ENCODE assay signal across 8 cellular contexts in the genomic region with DNA sequence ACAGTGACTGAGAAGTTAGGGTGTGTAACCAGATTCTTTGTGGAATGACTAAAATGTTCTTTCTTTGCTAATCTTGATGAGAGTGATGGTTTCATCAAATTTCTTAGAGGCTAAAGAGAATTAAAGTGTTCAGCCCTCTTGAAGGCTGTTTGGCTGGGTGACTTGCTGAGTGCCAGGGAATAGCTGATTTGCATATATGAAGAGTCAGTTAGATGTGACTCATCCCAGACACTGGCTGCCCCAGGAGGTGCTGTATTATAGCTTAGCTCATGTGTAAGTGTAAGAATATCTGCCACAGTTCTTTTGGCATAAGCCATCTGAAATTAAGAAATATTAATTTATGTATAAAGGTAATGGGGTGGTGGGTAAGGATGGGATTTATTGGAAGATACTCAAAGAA.
DNase-seq lines count a peak whose midpoint lies in the region; ATAC-seq and TF ChIP-seq lines count a peak whose summit lies in the region.
"Had no signal": no experiment of that assay in that cellular context is flagged by ENCODE, and none has a peak within 500 bp of the region (broad histone marks: within the 10 kb centered on the region; RNA-seq: fewer than 3 reads in every experiment).

No MANE protein-coding gene starts in this region.

- no peak for TF ChIP-seq CTCF in astrocyte of the cerebellum (IDR thresholded peaks at IDR 0.05; ENCODE audit: low read depth, low read length, missing control alignments)
- TF ChIP-seq CTCF in omental fat pad (IDR thresholded peaks at IDR 0.05), result no peak

- DNase-seq in HT1080 (ENCODE audit: low read depth), result peak; percentile 80
- DNase-seq in astrocyte of the cerebellum (ENCODE audit: low read depth), result peak; percentile 62
- DNase-seq in omental fat pad (ENCODE audit: low spot score), result no peak
- DNase-seq in T-helper 1 cell, result no peak
- DNase-seq in NCI-H1092 treated with DMSO at 0.1 percent for 48 hours (lab: John Stamatoyannopoulos, UW), result no peak
- DNase-seq in epidermal melanocyte (ENCODE audit: insufficient read length, low spot score), result no peak
- DNase-seq: NCI-H1930 had no signal

- in situ Hi-C loops in astrocyte of the cerebellum (cut with HindIII; ENCODE audit: low sequenced_read_pairs), result no loop called here

- no peak overlapping the region for H3K4me3 ChIP-seq in astrocyte of the cerebellum (ENCODE audit: low read depth, low read length)

- ATAC-seq in GM19035 (IDR thresholded peaks at IDR 0.05; ENCODE audit: unreplicated experiment) (peak; percentile 65), omental fat pad (ENCODE audit: low FRiP score) (peak; percentile 83)

Comparison
In these comparisons a context has a peak if more than half of its experiments do, and no peak if none do; other contexts are left out.
1. DNase-seq: peak in HT1080 (single experiment) and astrocyte of the cerebellum (single experiment); none in omental fat pad (single experiment), T-helper 1 cell (0 of 5), NCI-H1092 treated with DMSO at 0.1 percent for 48 hours (single experiment) and epidermal melanocyte (single experiment).